Comparison of ENCODE assay signal across 8 cellular contexts in genomic region chr20:47080365-47080764, GRCh38.
"Had no signal": no experiment of that assay in that cellular context is flagged by ENCODE, and none has a peak within 500 bp of the region (broad histone marks: within the 10 kb centered on the region; RNA-seq: fewer than 3 reads in every experiment).

No MANE protein-coding gene starts in this region.

- H3K4me3 ChIP-seq: GM12878 had no signal

- ATAC-seq: GM12878 had no signal

- FAIRE-seq: G401.6, GM12878, GM12891, GM12892, GM18507, GM19239 had no signal

- DNase-seq: GDM1, GF-D8 had no signal
